Comparison of ENCODE assay signal across 17 cellular contexts in genomic region chr6:11380549-11380948, GRCh38.
DNase-seq lines count a peak whose midpoint lies in the region; ATAC-seq and TF ChIP-seq lines count a peak whose summit lies in the region.
"Had no signal": no experiment of that assay in that cellular context is flagged by ENCODE, and none has a peak within 500 bp of the region (broad histone marks: within the 10 kb centered on the region; RNA-seq: fewer than 3 reads in every experiment).

No MANE protein-coding gene starts in this region.

- H3K27ac ChIP-seq in SJSA1 (peak overlapping the region; percentile 34), thymus (ENCODE audit: low read depth) (peak overlapping the region; percentile 8), SK-N-SH (ENCODE audit: low read depth in 2 of 2, low read length in 1 of 2) (no peak overlapping the region)
- H3K27ac ChIP-seq: esophagus squamous epithelium had no signal

- no peak for DNase-seq in activated T-cell treated with anti-CD3 and anti-CD28 coated beads, Interleukin-2, amount 50 U/mL, for 24 hours
- DNase-seq in activated T-cell treated with anti-CD3 and anti-CD28 coated beads for 4 hours (no peak), SJSA1 (ENCODE audit: low read depth in 1 of 2, low spot score in 2 of 2) (no peak), SK-N-DZ (ENCODE audit: low spot score) (no peak), SK-N-SH (no peak)
- no peak for DNase-seq in effector memory CD8-positive, alpha-beta T cell
- DNase-seq: Calu3; dermis blood vessel endothelial cell; esophagus squamous epithelium; GOT3; heart left ventricle; NCI-H1048; NCI-H2171 treated with DMSO at 0.1 percent for 48 hours; retina; stimulated activated CD8-positive, alpha-beta memory T cell treated with anti-CD3 and anti-CD28 coated beads, Interleukin-4, amount 100 ng/mL, for 48 hours had no signal

- no peak overlapping the region for H3K4me3 ChIP-seq in SJSA1
- H3K4me3 ChIP-seq in thymus (ENCODE audit: low read length), result no peak overlapping the region
- H3K4me3 ChIP-seq in SK-N-SH (ENCODE audit: low read depth in 2 of 2, low read length in 1 of 2), result no peak overlapping the region

- no peaks in the 10 kb centered on the region for H4K20me1 ChIP-seq in SK-N-SH (ENCODE audit: insufficient read depth)

- POLR2A ChIA-PET in SK-N-SH (lab: Yijun Ruan, JAX), result no interaction called here

- H3K27ac Mint-ChIP-seq in activated T-cell treated with anti-CD3 and anti-CD28 coated beads, Interleukin-2, amount 50 U/mL, for 24 hours, result no peak overlapping the region
- H3K27ac Mint-ChIP-seq in effector memory CD8-positive, alpha-beta T cell, result peak overlapping the region in 1 of 2 donors; percentile 95

- no peak for ATAC-seq in effector memory CD8-positive, alpha-beta T cell (replicated peaks)
- no peak for ATAC-seq in GM19023 (IDR thresholded peaks at IDR 0.05; ENCODE audit: unreplicated experiment)
- ATAC-seq: heart left ventricle had no signal

- H3K9ac ChIP-seq in SK-N-SH, result no peak overlapping the region

- peaks cover 47% of the 10 kb centered on the region for H3K36me3 Mint-ChIP-seq in activated T-cell treated with anti-CD3 and anti-CD28 coated beads, Interleukin-2, amount 50 U/mL, for 24 hours (ENCODE audit: low read depth)
- peaks cover 23% of the 10 kb centered on the region for H3K36me3 Mint-ChIP-seq in effector memory CD8-positive, alpha-beta T cell (ENCODE audit: insufficient read depth)

- H3K4me1 Mint-ChIP-seq in activated T-cell treated with anti-CD3 and anti-CD28 coated beads, Interleukin-2, amount 50 U/mL, for 24 hours (ENCODE audit: low read depth), result peaks cover 73% of the 10 kb centered on the region
- H3K4me1 Mint-ChIP-seq in effector memory CD8-positive, alpha-beta T cell (ENCODE audit: low read depth in 2 of 2), result peaks cover 53 to 67% of the 10 kb centered on the region in 2 donors

- no peaks in the 10 kb centered on the region for H3K27me3 Mint-ChIP-seq in activated T-cell treated with anti-CD3 and anti-CD28 coated beads, Interleukin-2, amount 50 U/mL, for 24 hours
- H3K27me3 Mint-ChIP-seq in effector memory CD8-positive, alpha-beta T cell, result no peaks in the 10 kb centered on the region

- H3K9me3 Mint-ChIP-seq in activated T-cell treated with anti-CD3 and anti-CD28 coated beads, Interleukin-2, amount 50 U/mL, for 24 hours, result peaks cover 4% of the 10 kb centered on the region
- H3K9me3 Mint-ChIP-seq in effector memory CD8-positive, alpha-beta T cell, result no peaks in the 10 kb centered on the region

- no peak overlapping the region for H3K4me2 ChIP-seq in SK-N-SH

- no peak overlapping the region for H2AFZ ChIP-seq in SK-N-SH (ENCODE audit: low read depth)

- CTCF ChIA-PET in SK-N-SH (lab: Yijun Ruan, JAX), result interaction anchor here (1.1 to 1.5 kb wide), 2 partner anchors 13 to 116 kb away, joined by 3 to 7 read pairs; no protein-coding TSS in a partner anchor

- TF ChIP-seq RAD21 in SK-N-SH (IDR thresholded peaks at IDR 0.05; ENCODE audit: low read length), result no peak

- no peaks in the 10 kb centered on the region for H3K27me3 ChIP-seq in SJSA1 (replicated peaks)
- no peaks in the 10 kb centered on the region for H3K27me3 ChIP-seq in thymus (ENCODE audit: control insufficient read depth, insufficient read depth)
- no peaks in the 10 kb centered on the region for H3K27me3 ChIP-seq in SK-N-SH (ENCODE audit: insufficient read depth)
- H3K27me3 ChIP-seq: esophagus squamous epithelium, heart left ventricle had no signal

- H3K36me3 ChIP-seq in SJSA1, result no peaks in the 10 kb centered on the region
- H3K36me3 ChIP-seq in thymus (ENCODE audit: control insufficient read depth, insufficient read depth), result peaks cover 9% of the 10 kb centered on the region
- no peaks in the 10 kb centered on the region for H3K36me3 ChIP-seq in SK-N-SH (replicated peaks in 1 of 2; ENCODE audit: control insufficient read depth in 1 of 2, insufficient read depth in 2 of 2, low read length in 1 of 2)
- H3K36me3 ChIP-seq: esophagus squamous epithelium, heart left ventricle had no signal

- no peaks in the 10 kb centered on the region for H3F3A ChIP-seq in SK-N-SH (replicated peaks; ENCODE audit: insufficient read depth)

- no peak for TF ChIP-seq EP300 in SK-N-SH (IDR thresholded peaks at IDR 0.05; ENCODE audit: borderline replicate concordance in 1 of 2, low read depth in 1 of 2, low read length in 1 of 2)

- TF ChIP-seq CTCF in SK-N-SH (IDR thresholded peaks at IDR 0.05), result no peak

- peaks cover 30% of the 10 kb centered on the region for H3K4me1 ChIP-seq in SJSA1 (replicated peaks)
- H3K4me1 ChIP-seq in thymus (ENCODE audit: control insufficient read depth, insufficient read depth, low read length), result peaks cover 9% of the 10 kb centered on the region
- H3K4me1 ChIP-seq in SK-N-SH (ENCODE audit: control insufficient read depth in 1 of 2, insufficient read depth in 2 of 2, low read depth in 1 of 2, low read length in 1 of 2), result peaks cover 0 to 12% of the 10 kb centered on the region in 2 experiments; a peak in 1 of 4 replicates
- H3K4me1 ChIP-seq: esophagus squamous epithelium had no signal

- no peaks in the 10 kb centered on the region for H3K9me2 ChIP-seq in SK-N-SH

- no peaks in the 10 kb centered on the region for H3K9me3 ChIP-seq in SJSA1 (replicated peaks)
- no peaks in the 10 kb centered on the region for H3K9me3 ChIP-seq in thymus (ENCODE audit: control insufficient read depth)
- H3K9me3 ChIP-seq in SK-N-SH, result no peaks in the 10 kb centered on the region; the same call in 1 of the 2 replicates
- H3K9me3 ChIP-seq: esophagus squamous epithelium, heart left ventricle had no signal

- H3K79me2 ChIP-seq in SK-N-SH (ENCODE audit: insufficient read depth), result no peaks in the 10 kb centered on the region

- peak overlapping the region; percentile 85 for H3K4me3 Mint-ChIP-seq in activated T-cell treated with anti-CD3 and anti-CD28 coated beads, Interleukin-2, amount 50 U/mL, for 24 hours
- peak overlapping the region; percentile 95 to 96 for H3K4me3 Mint-ChIP-seq in effector memory CD8-positive, alpha-beta T cell

- WGBS in thymus, result 81% methylated on average over 7 of the region's 7 CpGs
- WGBS in SK-N-SH (ENCODE audit: low lambda C conversion rate), result 73% methylated on average over 6 of the region's 7 CpGs

TF ChIP-seq in SK-N-SH, 30 proteins besides CTCF, POLR2A, EP300 and RAD21 (continues in another document):
- TF ChIP-seq SIN3A (IDR thresholded peaks at IDR 0.05; ENCODE audit: borderline replicate concordance, low read depth, low read length) (no peak), JUND (IDR thresholded peaks at IDR 0.05) (no peak), FOXJ3 (CRISPR knock-in tag; IDR thresholded peaks at IDR 0.05) (no peak), YY1 (IDR thresholded peaks at IDR 0.05; ENCODE audit: low read depth) (no peak), GABPA (IDR thresholded peaks at IDR 0.05; ENCODE audit: low read depth) (no peak), ELF1 (IDR thresholded peaks at IDR 0.05) (no peak), USF2 (IDR thresholded peaks at IDR 0.05; ENCODE audit: borderline replicate concordance, low read depth, low read length) (no peak), ZBTB33 (IDR thresholded peaks at IDR 0.05; ENCODE audit: borderline replicate concordance, low read depth) (no peak), NRF1 (IDR thresholded peaks at IDR 0.05; ENCODE audit: low read depth, low read length) (no peak), REST (IDR thresholded peaks at IDR 0.05; ENCODE audit: low read depth, low read length) (no peak), MXI1 (IDR thresholded peaks at IDR 0.05; ENCODE audit: low read depth, low read length) (no peak)

Comparison
In these comparisons a context has a peak if more than half of its experiments do, and no peak if none do; other contexts are left out.
1. H3K27ac ChIP-seq: peak in SJSA1 (single experiment) and thymus (single experiment); none in SK-N-SH (0 of 2).